In the genomic region with DNA sequence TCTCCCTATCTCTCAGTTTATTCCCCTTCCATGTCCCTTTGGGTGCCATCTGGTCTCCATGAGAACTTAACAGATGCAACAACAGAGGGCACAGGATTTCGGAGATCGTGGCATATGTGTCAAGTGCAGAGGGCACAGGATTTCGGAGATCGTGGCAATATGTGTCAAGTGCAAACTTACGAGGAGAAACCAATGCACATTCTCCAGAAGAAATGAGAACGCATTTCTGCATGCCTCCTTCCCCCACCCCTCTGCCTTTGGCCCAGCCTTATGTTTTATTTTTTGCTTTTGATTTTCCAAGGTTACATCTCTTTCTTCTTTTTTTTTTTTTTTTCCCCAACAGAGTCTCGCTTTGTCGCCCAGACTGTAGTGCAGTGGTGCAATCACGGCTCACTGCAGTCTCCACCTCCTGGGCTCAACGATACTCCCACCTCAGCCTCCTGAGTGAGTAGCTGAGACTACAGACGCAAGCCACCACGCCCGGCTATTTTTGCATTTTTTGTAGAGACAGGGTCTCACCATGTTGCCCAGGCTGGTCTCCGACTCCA, we compare ENCODE assay signal across 7 cellular contexts. TPM values are rescaled to one million over a fixed set of nuclear protein-coding genes. Genes with fewer than 3 reads are reported as not detected.
DNase-seq lines count a peak whose midpoint lies in the region; ATAC-seq and TF ChIP-seq lines count a peak whose summit lies in the region.

No MANE protein-coding gene starts in this region.

- H3K79me2 ChIP-seq in GM23248 (ENCODE audit: insufficient read depth): peaks cover 28% of the 10 kb centered on the region
- H3K79me2 ChIP-seq in OCI-LY1 (ENCODE audit: insufficient read depth, low read length): peaks cover 7% of the 10 kb centered on the region; the same call in 1 of the 2 replicates

- WGBS in GM23248 (ENCODE audit: low coverage in 1 of 2, low lambda C conversion rate in 2 of 2, missing lambda C conversion rate in 2 of 2), 2 experiments: 27 to 29% methylated on average over 14 of the region's 14 CpGs
- 56% methylated on average over 14 of the region's 14 CpGs for WGBS in liver
- 40 to 47% (median 44%) methylated on average over 14 of the region's 14 CpGs for WGBS in stomach, 5 donors

- no peak for TF ChIP-seq RAD21 in liver (IDR thresholded peaks at IDR 0.05)

- H3K4me3 Mint-ChIP-seq in MCF 10A (ENCODE audit: unreplicated experiment): peak overlapping the region; percentile 81

- H3K9me2 ChIP-seq in GM23248 (ENCODE audit: insufficient read depth) (no peaks in the 10 kb centered on the region), OCI-LY1 (ENCODE audit: low read depth, low read length) (no peaks in the 10 kb centered on the region)

- no peaks in the 10 kb centered on the region for H3K27me3 Mint-ChIP-seq in MCF 10A (ENCODE audit: insufficient read depth, unreplicated experiment)

- peaks cover 24% of the 10 kb centered on the region for H3K36me3 Mint-ChIP-seq in MCF 10A (ENCODE audit: insufficient read depth, unreplicated experiment)

- H3K4me2 ChIP-seq in GM23248 (ENCODE audit: unreplicated experiment) (peak overlapping the region; percentile 87), OCI-LY1 (ENCODE audit: low read length) (peak overlapping the region; percentile 95)

- H2AFZ ChIP-seq in GM23248: peak overlapping the region; percentile 97
- peak overlapping the region; percentile 68 for H2AFZ ChIP-seq in OCI-LY1 (ENCODE audit: low read length)

- DNase-seq in GM23248 (no peak), MCF 10A (ENCODE audit: unreplicated experiment) (no peak), stomach (no peak), hepatic stellate cell (ENCODE audit: low spot score) (no peak)

- no peak for ATAC-seq in HG02981 (IDR thresholded peaks at IDR 0.05; ENCODE audit: unreplicated experiment)

- H3F3A ChIP-seq in GM23248 (ENCODE audit: insufficient read depth): 0 out of 2 replicates have a peak, but pooled peaks cover 11% of the 10 kb centered on the region
- H3F3A ChIP-seq in OCI-LY1 (ENCODE audit: insufficient read depth, low read length): no peaks in the 10 kb centered on the region

- peak overlapping the region; percentile 88 for H3K4me3 ChIP-seq in GM23248
- H3K4me3 ChIP-seq in OCI-LY1 (ENCODE audit: low read depth, low read length, poor library complexity, severe bottlenecking): peak overlapping the region; percentile 67
- H3K4me3 ChIP-seq in liver (ENCODE audit: low read depth in 1 of 3, low read length in 3 of 3): peak overlapping the region; percentile 72 to 92 (median 76)
- H3K4me3 ChIP-seq in stomach: peak overlapping the region; percentile 68 to 80 (median 72)

- H3K27ac ChIP-seq in GM23248: peak overlapping the region; percentile 78
- peak overlapping the region; percentile 49 for H3K27ac ChIP-seq in OCI-LY1 (ENCODE audit: low read depth, low read length, poor library complexity, severe bottlenecking)
- peak overlapping the region; percentile 83 to 86 for H3K27ac ChIP-seq in liver (ENCODE audit: low read depth in 1 of 2, low read length in 2 of 2)
- H3K27ac ChIP-seq in stomach: peak overlapping the region; percentile 66 to 94 (median 91)

- CTCF ChIA-PET in MCF 10A (lab: Yijun Ruan, JAX): interaction anchor here (0.7 kb wide), 1 partner anchor 14 kb away, joined by 3 read pairs; no protein-coding TSS in a partner anchor

- H3K4me1 Mint-ChIP-seq in MCF 10A (ENCODE audit: insufficient read depth, unreplicated experiment): peaks cover 13% of the 10 kb centered on the region

- H3K9me3 Mint-ChIP-seq in MCF 10A (ENCODE audit: unreplicated experiment): no peaks in the 10 kb centered on the region

- in situ Hi-C loops in GM23248 (cut with MboI): no loop called here

- BruUV-seq in MCF 10A (replicated peaks; lab: Mats Ljungman, UMichigan): no TSS peak

- peak overlapping the region; percentile 92 for H3K27ac Mint-ChIP-seq in MCF 10A (ENCODE audit: low read depth, unreplicated experiment)

- no peak for TF ChIP-seq EP300 in stomach (IDR thresholded peaks at IDR 0.05)

- H3K9ac ChIP-seq in GM23248 (peak overlapping the region; percentile 88), OCI-LY1 (ENCODE audit: low read length) (peak overlapping the region; percentile 69), liver (ENCODE audit: low read depth in 1 of 2, low read length in 2 of 2) (peak overlapping the region; percentile 34 to 89)

- TF ChIP-seq POLR2A in stomach (IDR thresholded peaks at IDR 0.05): no peak

- H4K20me1 ChIP-seq in GM23248 (ENCODE audit: insufficient read depth): no peaks in the 10 kb centered on the region
- H4K20me1 ChIP-seq in OCI-LY1 (ENCODE audit: insufficient read depth, low read length): no peaks in the 10 kb centered on the region

- POLR2A ChIA-PET in MCF 10A (lab: Yijun Ruan, JAX): interaction anchor here (2.1 kb wide), 1 partner anchor 54 kb away, joined by 10 read pairs; the partner anchor contains the start of genes MASTL and YME1L1

- H3K27me3 ChIP-seq in GM23248 (replicated peaks; ENCODE audit: insufficient read depth): no peaks in the 10 kb centered on the region
- no peaks in the 10 kb centered on the region for H3K27me3 ChIP-seq in OCI-LY1 (ENCODE audit: insufficient read depth, low read length)
- H3K27me3 ChIP-seq in liver (ENCODE audit: control insufficient read depth in 4 of 4, insufficient read depth in 4 of 4, low read length in 3 of 4): no peaks in the 10 kb centered on the region
- no peaks in the 10 kb centered on the region for H3K27me3 ChIP-seq in stomach

- intact Hi-C loops in MCF 10A (cut with micrococcal nuclease): no loop called here
- intact Hi-C loops in stomach (cut with DNase I; ENCODE audit: low total_unique reads): no loop called here

- 0 out of 2 replicates have a peak, but pooled peaks cover 6% of the 10 kb centered on the region for H3K4me1 ChIP-seq in GM23248 (ENCODE audit: insufficient read depth)
- H3K4me1 ChIP-seq in OCI-LY1 (ENCODE audit: insufficient read depth, low read length, severe bottlenecking): peaks cover 21% of the 10 kb centered on the region
- H3K4me1 ChIP-seq in liver (ENCODE audit: control insufficient read depth in 4 of 4, insufficient read depth in 4 of 4, low read length in 3 of 4): peaks cover 0 to 20% (median 8%) of the 10 kb centered on the region in 4 donors
- peaks cover 12 to 22% (median 18%) of the 10 kb centered on the region in 4 donors for H3K4me1 ChIP-seq in stomach

- H3K36me3 ChIP-seq in GM23248 (ENCODE audit: low read depth) (no peaks in the 10 kb centered on the region), OCI-LY1 (ENCODE audit: insufficient read depth, low read length) (no peaks in the 10 kb centered on the region), liver (ENCODE audit: control insufficient read depth in 4 of 4, insufficient read depth in 3 of 4, low read depth in 1 of 4, low read length in 3 of 4) (no peaks in the 10 kb centered on the region), stomach (peaks cover 0 to 11% (median 0%) of the 10 kb centered on the region in 4 donors)

- no peak for TF ChIP-seq CTCF in OCI-LY1 (IDR thresholded peaks at IDR 0.05; ENCODE audit: low read length)
- no peak for TF ChIP-seq CTCF in MCF 10A (IDR thresholded peaks at IDR 0.05; ENCODE audit: unreplicated experiment)
- no peak for TF ChIP-seq CTCF in liver (IDR thresholded peaks at IDR 0.05; ENCODE audit: low read depth, low read length, missing input control)
- no peak for TF ChIP-seq CTCF in stomach (IDR thresholded peaks at IDR 0.05)

- H3K9me3 ChIP-seq in GM23248 (ENCODE audit: low read depth) (no peaks in the 10 kb centered on the region), OCI-LY1 (ENCODE audit: low read length) (no peaks in the 10 kb centered on the region), liver (ENCODE audit: control insufficient read depth in 4 of 4, low read length in 3 of 4) (no peaks in the 10 kb centered on the region), stomach (no peaks in the 10 kb centered on the region)

TF ChIP-seq in liver, 16 proteins besides CTCF, POLR2A, EP300 and RAD21 (continues in another document):
- TF ChIP-seq FOXA2 (IDR thresholded peaks at IDR 0.05): no peak
- TF ChIP-seq, protein P1, sequence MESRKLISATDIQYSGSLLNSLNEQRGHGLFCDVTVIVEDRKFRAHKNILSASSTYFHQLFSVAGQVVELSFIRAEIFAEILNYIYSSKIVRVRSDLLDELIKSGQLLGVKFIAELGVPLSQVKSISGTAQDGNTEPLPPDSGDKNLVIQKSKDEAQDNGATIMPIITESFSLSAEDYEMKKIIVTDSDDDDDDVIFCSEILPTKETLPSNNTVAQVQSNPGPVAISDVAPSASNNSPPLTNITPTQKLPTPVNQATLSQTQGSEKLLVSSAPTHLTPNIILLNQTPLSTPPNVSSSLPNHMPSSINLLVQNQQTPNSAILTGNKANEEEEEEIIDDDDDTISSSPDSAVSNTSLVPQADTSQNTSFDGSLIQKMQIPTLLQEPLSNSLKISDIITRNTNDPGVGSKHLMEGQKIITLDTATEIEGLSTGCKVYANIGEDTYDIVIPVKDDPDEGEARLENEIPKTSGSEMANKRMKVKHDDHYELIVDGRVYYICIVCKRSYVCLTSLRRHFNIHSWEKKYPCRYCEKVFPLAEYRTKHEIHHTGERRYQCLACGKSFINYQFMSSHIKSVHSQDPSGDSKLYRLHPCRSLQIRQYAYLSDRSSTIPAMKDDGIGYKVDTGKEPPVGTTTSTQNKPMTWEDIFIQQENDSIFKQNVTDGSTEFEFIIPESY (IDR thresholded peaks at IDR 0.05): no peak

RNA-seq across cellular contexts. Expression of gene ANKRD26, which starts 0.6 kb away (rescaled TPM):
- total RNA-seq in GM23248 (2014; rRNA removed; shearing (Covaris generic)): 5.4 and 5.6 TPM in 2 replicates
- polyA plus RNA-seq in GM23248 (2016; fragmentation: Nextera tagmentation; extraction: Ambion mirVana) (4.1 and 4.8 TPM in 2 replicates), liver (1 to 10 TPM in 1 of 2 donors, under 1 TPM in 1; 0.81 to 5.4 TPM), stomach (1 to 10 TPM; 1.2 to 1.7 (median 1.6) TPM)
- total RNA-seq in MCF 10A (2022) (6.5 and 7.3 TPM in 2 replicates), liver (1 to 10 TPM; 3.1 to 5.9 TPM), stomach (10 to 100 TPM in 4 of 5 donors, 1 to 10 TPM in 1; 3.8 to 46.1 (median 15.6) TPM)

RNA-seq across cellular contexts. Expression of gene YME1L1, which starts 53.3 kb away (rescaled TPM):
- 102 and 109 TPM in 2 replicates for total RNA-seq in GM23248 (2014; rRNA removed; shearing (Covaris generic))
- 105 and 108 TPM in 2 replicates for polyA plus RNA-seq in GM23248 (2016; fragmentation: Nextera tagmentation; extraction: Ambion mirVana)
- 194 and 227 TPM in 2 replicates for total RNA-seq in MCF 10A (2022)
- total RNA-seq in liver: 10 to 100 TPM; 51.9 to 55.0 TPM
- polyA plus RNA-seq in liver: 10 to 100 TPM; 26.8 to 38.0 TPM
- 100 to 1,000 TPM in 2 of 5 donors, 10 to 100 TPM in 3; 20.9 to 129 (median 40.3) TPM for total RNA-seq in stomach
- 10 to 100 TPM; 22.1 to 41.7 (median 28.5) TPM for polyA plus RNA-seq in stomach

RNA-seq across cellular contexts. Expression of gene MASTL, which starts 54.3 kb away (rescaled TPM):
- total RNA-seq in GM23248 (2014; rRNA removed; shearing (Covaris generic)): 8.6 and 8.9 TPM in 2 replicates
- 7.4 and 8.4 TPM in 2 replicates for polyA plus RNA-seq in GM23248 (2016; fragmentation: Nextera tagmentation; extraction: Ambion mirVana)
- 6.1 and 8.0 TPM in 2 replicates for total RNA-seq in MCF 10A (2022)
- total RNA-seq in liver: 1 to 10 TPM; 4.9 to 9.4 TPM
- 1 to 10 TPM; 1.4 to 1.5 TPM for polyA plus RNA-seq in liver
- 10 to 100 TPM in 2 of 5 donors, 1 to 10 TPM in 3; 3.6 to 16.7 (median 8.5) TPM for total RNA-seq in stomach
- polyA plus RNA-seq in stomach: 1 to 10 TPM; 2.9 to 4.3 (median 2.9) TPM
